In the genomic region with DNA sequence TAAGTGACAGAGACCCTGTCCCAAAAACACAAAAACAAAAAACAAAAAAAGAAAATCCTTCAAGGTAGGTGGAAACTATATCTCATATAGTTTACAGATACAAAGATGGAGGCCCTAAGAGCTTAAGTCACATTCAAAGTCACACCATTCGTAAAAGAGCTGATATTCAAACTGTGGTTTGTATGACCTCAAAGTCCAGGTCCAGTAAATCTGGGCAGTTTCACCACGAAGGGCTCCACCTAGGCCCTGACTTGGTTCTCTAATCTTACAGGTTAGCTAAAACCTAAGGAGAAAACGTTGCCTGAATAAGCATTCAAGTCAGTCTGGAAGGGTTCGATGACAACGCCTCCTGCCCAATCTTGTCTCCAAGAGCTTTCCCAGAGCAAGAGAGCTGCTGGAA, we compare ENCODE assay signal across 2 cellular contexts.
TF ChIP-seq lines count a peak whose summit lies in the region.

No MANE protein-coding gene starts in this region.

TF ChIP-seq in GM23338, 12 proteins besides CTCF, POLR2A, EP300 and RAD21 (continues in another document):
- TF ChIP-seq POLR2AphosphoS5 (IDR thresholded peaks at IDR 0.05; ENCODE audit: low read depth) (no peak), ZNF114 (CRISPR knock-in tag; IDR thresholded peaks at IDR 0.05) (no peak), ZNF331 (CRISPR knock-in tag; IDR thresholded peaks at IDR 0.05; ENCODE audit: low read depth) (no peak), CREB1 (CRISPR knock-in tag; IDR thresholded peaks at IDR 0.05; ENCODE audit: low read depth) (no peak), STAT1 (IDR thresholded peaks at IDR 0.05; ENCODE audit: unreplicated experiment) (no peak), NANOG (IDR thresholded peaks at IDR 0.05; ENCODE audit: borderline replicate concordance) (no peak), JUNB (IDR thresholded peaks at IDR 0.05; ENCODE audit: unreplicated experiment) (no peak), EZH2phosphoT487 (IDR thresholded peaks at IDR 0.05; ENCODE audit: unreplicated experiment) (no peak), EZH2 (IDR thresholded peaks at IDR 0.05; ENCODE audit: low read depth, unreplicated experiment) (no peak)
- TF ChIP-seq, protein P1, sequence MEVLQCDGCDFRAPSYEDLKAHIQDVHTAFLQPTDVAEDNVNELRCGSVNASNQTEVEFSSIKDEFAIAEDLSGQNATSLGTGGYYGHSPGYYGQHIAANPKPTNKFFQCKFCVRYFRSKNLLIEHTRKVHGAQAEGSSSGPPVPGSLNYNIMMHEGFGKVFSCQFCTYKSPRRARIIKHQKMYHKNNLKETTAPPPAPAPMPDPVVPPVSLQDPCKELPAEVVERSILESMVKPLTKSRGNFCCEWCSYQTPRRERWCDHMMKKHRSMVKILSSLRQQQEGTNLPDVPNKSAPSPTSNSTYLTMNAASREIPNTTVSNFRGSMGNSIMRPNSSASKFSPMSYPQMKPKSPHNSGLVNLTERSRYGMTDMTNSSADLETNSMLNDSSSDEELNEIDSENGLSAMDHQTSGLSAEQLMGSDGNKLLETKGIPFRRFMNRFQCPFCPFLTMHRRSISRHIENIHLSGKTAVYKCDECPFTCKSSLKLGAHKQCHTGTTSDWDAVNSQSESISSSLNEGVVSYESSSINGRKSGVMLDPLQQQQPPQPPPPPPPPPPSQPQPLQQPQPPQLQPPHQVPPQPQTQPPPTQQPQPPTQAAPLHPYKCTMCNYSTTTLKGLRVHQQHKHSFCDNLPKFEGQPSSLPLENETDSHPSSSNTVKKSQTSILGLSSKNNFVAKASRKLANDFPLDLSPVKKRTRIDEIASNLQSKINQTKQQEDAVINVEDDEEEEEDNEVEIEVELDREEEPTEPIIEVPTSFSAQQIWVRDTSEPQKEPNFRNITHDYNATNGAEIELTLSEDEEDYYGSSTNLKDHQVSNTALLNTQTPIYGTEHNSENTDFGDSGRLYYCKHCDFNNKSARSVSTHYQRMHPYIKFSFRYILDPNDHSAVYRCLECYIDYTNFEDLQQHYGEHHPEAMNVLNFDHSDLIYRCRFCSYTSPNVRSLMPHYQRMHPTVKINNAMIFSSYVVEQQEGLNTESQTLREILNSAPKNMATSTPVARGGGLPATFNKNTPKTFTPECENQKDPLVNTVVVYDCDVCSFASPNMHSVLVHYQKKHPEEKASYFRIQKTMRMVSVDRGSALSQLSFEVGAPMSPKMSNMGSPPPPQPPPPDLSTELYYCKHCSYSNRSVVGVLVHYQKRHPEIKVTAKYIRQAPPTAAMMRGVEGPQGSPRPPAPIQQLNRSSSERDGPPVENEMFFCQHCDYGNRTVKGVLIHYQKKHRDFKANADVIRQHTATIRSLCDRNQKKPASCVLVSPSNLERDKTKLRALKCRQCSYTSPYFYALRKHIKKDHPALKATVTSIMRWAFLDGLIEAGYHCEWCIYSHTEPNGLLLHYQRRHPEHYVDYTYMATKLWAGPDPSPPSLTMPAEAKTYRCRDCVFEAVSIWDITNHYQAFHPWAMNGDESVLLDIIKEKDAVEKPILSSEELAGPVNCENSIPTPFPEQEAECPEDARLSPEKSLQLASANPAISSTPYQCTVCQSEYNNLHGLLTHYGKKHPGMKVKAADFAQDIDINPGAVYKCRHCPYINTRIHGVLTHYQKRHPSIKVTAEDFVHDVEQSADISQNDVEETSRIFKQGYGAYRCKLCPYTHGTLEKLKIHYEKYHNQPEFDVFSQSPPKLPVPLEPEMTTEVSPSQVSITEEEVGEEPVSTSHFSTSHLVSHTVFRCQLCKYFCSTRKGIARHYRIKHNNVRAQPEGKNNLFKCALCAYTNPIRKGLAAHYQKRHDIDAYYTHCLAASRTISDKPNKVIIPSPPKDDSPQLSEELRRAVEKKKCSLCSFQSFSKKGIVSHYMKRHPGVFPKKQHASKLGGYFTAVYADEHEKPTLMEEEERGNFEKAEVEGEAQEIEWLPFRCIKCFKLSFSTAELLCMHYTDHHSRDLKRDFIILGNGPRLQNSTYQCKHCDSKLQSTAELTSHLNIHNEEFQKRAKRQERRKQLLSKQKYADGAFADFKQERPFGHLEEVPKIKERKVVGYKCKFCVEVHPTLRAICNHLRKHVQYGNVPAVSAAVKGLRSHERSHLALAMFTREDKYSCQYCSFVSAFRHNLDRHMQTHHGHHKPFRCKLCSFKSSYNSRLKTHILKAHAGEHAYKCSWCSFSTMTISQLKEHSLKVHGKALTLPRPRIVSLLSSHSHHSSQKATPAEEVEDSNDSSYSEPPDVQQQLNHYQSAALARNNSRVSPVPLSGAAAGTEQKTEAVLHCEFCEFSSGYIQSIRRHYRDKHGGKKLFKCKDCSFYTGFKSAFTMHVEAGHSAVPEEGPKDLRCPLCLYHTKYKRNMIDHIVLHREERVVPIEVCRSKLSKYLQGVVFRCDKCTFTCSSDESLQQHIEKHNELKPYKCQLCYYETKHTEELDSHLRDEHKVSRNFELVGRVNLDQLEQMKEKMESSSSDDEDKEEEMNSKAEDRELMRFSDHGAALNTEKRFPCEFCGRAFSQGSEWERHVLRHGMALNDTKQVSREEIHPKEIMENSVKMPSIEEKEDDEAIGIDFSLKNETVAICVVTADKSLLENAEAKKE (CRISPR knock-in tag; IDR thresholded peaks at IDR 0.05), result no peak
- TF ChIP-seq, protein P2, sequence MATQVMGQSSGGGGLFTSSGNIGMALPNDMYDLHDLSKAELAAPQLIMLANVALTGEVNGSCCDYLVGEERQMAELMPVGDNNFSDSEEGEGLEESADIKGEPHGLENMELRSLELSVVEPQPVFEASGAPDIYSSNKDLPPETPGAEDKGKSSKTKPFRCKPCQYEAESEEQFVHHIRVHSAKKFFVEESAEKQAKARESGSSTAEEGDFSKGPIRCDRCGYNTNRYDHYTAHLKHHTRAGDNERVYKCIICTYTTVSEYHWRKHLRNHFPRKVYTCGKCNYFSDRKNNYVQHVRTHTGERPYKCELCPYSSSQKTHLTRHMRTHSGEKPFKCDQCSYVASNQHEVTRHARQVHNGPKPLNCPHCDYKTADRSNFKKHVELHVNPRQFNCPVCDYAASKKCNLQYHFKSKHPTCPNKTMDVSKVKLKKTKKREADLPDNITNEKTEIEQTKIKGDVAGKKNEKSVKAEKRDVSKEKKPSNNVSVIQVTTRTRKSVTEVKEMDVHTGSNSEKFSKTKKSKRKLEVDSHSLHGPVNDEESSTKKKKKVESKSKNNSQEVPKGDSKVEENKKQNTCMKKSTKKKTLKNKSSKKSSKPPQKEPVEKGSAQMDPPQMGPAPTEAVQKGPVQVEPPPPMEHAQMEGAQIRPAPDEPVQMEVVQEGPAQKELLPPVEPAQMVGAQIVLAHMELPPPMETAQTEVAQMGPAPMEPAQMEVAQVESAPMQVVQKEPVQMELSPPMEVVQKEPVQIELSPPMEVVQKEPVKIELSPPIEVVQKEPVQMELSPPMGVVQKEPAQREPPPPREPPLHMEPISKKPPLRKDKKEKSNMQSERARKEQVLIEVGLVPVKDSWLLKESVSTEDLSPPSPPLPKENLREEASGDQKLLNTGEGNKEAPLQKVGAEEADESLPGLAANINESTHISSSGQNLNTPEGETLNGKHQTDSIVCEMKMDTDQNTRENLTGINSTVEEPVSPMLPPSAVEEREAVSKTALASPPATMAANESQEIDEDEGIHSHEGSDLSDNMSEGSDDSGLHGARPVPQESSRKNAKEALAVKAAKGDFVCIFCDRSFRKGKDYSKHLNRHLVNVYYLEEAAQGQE (IDR thresholded peaks at IDR 0.05; ENCODE audit: unreplicated experiment), result no peak

TF ChIP-seq in IMR-90, 13 proteins besides CTCF, POLR2A, EP300 and RAD21:
- TF ChIP-seq SMC3 (IDR thresholded peaks at IDR 0.05; ENCODE audit: low read depth, low read length) (no peak), MXI1 (IDR thresholded peaks at IDR 0.05; ENCODE audit: borderline replicate concordance, low read depth, low read length) (no peak), RCOR1 (IDR thresholded peaks at IDR 0.05; ENCODE audit: insufficient replicate concordance, low read length) (no peak), CEBPB (IDR thresholded peaks at IDR 0.05; ENCODE audit: low read depth, low read length) (no peak), MAFK (IDR thresholded peaks at IDR 0.05; ENCODE audit: low read depth, low read length) (no peak), RFX5 (IDR thresholded peaks at IDR 0.05; ENCODE audit: low read depth, low read length) (no peak), FOS (IDR thresholded peaks at IDR 0.05; ENCODE audit: low read depth, low read length) (no peak), MAZ (IDR thresholded peaks at IDR 0.05; ENCODE audit: borderline replicate concordance, low read depth, low read length) (no peak), CHD1 (IDR thresholded peaks at IDR 0.05; ENCODE audit: low read depth, low read length) (no peak), BHLHE40 (IDR thresholded peaks at IDR 0.05; ENCODE audit: low read depth, low read length) (no peak), NFE2L2 (IDR thresholded peaks at IDR 0.05; ENCODE audit: low read depth, low read length) (no peak)
- TF ChIP-seq, protein P3, sequence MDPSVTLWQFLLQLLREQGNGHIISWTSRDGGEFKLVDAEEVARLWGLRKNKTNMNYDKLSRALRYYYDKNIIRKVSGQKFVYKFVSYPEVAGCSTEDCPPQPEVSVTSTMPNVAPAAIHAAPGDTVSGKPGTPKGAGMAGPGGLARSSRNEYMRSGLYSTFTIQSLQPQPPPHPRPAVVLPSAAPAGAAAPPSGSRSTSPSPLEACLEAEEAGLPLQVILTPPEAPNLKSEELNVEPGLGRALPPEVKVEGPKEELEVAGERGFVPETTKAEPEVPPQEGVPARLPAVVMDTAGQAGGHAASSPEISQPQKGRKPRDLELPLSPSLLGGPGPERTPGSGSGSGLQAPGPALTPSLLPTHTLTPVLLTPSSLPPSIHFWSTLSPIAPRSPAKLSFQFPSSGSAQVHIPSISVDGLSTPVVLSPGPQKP (IDR thresholded peaks at IDR 0.05; ENCODE audit: borderline replicate concordance, low read depth, low read length), result no peak
- TF ChIP-seq, protein P4, sequence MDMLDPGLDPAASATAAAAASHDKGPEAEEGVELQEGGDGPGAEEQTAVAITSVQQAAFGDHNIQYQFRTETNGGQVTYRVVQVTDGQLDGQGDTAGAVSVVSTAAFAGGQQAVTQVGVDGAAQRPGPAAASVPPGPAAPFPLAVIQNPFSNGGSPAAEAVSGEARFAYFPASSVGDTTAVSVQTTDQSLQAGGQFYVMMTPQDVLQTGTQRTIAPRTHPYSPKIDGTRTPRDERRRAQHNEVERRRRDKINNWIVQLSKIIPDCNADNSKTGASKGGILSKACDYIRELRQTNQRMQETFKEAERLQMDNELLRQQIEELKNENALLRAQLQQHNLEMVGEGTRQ (IDR thresholded peaks at IDR 0.05; ENCODE audit: low read depth, low read length), result no peak
